ENCODE assay signal across 21 cellular contexts in genomic region chr5:110161162-110161561, GRCh38.
"Had no signal": no experiment of that assay in that cellular context is flagged by ENCODE, and none has a peak within 500 bp of the region (broad histone marks: within the 10 kb centered on the region; RNA-seq: fewer than 3 reads in every experiment).

No MANE protein-coding gene starts in this region.

- H3K9me3 ChIP-seq: heart right ventricle, left ventricle myocardium inferior, pancreas, stomach had no signal

- H3K27ac ChIP-seq: heart right ventricle, left ventricle myocardium inferior, pancreas, stomach had no signal

- H3K4me3 ChIP-seq: heart right ventricle, left ventricle myocardium inferior, pancreas, stomach had no signal

- H3K9me3 Mint-ChIP-seq: activated CD4-positive, alpha-beta T cell treated with anti-CD3 and anti-CD28 coated beads, Interleukin-2, amount 10 ng/mL, durations not matched to agents 24 days and 14 days; activated CD8-positive, alpha-beta T cell treated with anti-CD3 and anti-CD28 coated beads for 36 hours; activated naive CD4-positive, alpha-beta T cell treated with anti-CD3 and anti-CD28 coated beads for 36 hours; activated T-helper 2 cell treated with anti-CD3 and anti-CD28 coated beads, Interferon-gamma antibody, Interleukin-2, Interleukin-4, amounts not matched to agents 10 μg/mL and 5 μg/mL and 100 μg/mL, durations not matched to agents 14 hours and 24 hours and 36 hours; memory B cell; stimulated activated effector memory CD8-positive, alpha-beta T cell treated with anti-CD3 and anti-CD28 coated beads, Interleukin-12 subunit alpha, Interleukin-12 subunit beta, amount 100 ng/mL, for 72 hours; type B pancreatic cell had no signal

- H3K36me3 ChIP-seq: heart right ventricle, left ventricle myocardium inferior, pancreas, stomach had no signal

- ATAC-seq: activated CD8-positive, alpha-beta T cell treated with anti-CD3 and anti-CD28 coated beads for 36 hours; esophagus mucosa; heart right ventricle; pancreas; sciatic nerve; stimulated activated effector memory CD8-positive, alpha-beta T cell treated with anti-CD3 and anti-CD28 coated beads, Interleukin-12 subunit alpha, Interleukin-12 subunit beta, amount 100 ng/mL, for 72 hours had no signal

- H3K27me3 ChIP-seq: heart right ventricle, pancreas, stomach had no signal

- H3K27ac Mint-ChIP-seq: activated CD4-positive, alpha-beta T cell treated with anti-CD3 and anti-CD28 coated beads, Interleukin-2, amount 10 ng/mL, durations not matched to agents 24 days and 14 days; activated CD8-positive, alpha-beta T cell treated with anti-CD3 and anti-CD28 coated beads for 36 hours; activated naive CD4-positive, alpha-beta T cell treated with anti-CD3 and anti-CD28 coated beads for 36 hours; activated T-helper 2 cell treated with anti-CD3 and anti-CD28 coated beads, Interferon-gamma antibody, Interleukin-2, Interleukin-4, amounts not matched to agents 10 μg/mL and 5 μg/mL and 100 μg/mL, durations not matched to agents 14 hours and 24 hours and 36 hours; memory B cell; stimulated activated effector memory CD8-positive, alpha-beta T cell treated with anti-CD3 and anti-CD28 coated beads, Interleukin-12 subunit alpha, Interleukin-12 subunit beta, amount 100 ng/mL, for 72 hours; type B pancreatic cell had no signal

- H3K4me3 Mint-ChIP-seq: activated CD4-positive, alpha-beta T cell treated with anti-CD3 and anti-CD28 coated beads, Interleukin-2, amount 10 ng/mL, durations not matched to agents 24 days and 14 days; activated CD8-positive, alpha-beta T cell treated with anti-CD3 and anti-CD28 coated beads for 36 hours; activated naive CD4-positive, alpha-beta T cell treated with anti-CD3 and anti-CD28 coated beads for 36 hours; memory B cell; stimulated activated effector memory CD8-positive, alpha-beta T cell treated with anti-CD3 and anti-CD28 coated beads, Interleukin-12 subunit alpha, Interleukin-12 subunit beta, amount 100 ng/mL, for 72 hours; type B pancreatic cell had no signal

- H3K4me1 ChIP-seq: heart right ventricle, left ventricle myocardium inferior, pancreas, stomach had no signal

- H3K36me3 Mint-ChIP-seq: memory B cell; stimulated activated effector memory CD8-positive, alpha-beta T cell treated with anti-CD3 and anti-CD28 coated beads, Interleukin-12 subunit alpha, Interleukin-12 subunit beta, amount 100 ng/mL, for 72 hours; type B pancreatic cell had no signal

- DNase-seq: activated CD4-positive, alpha-beta T cell treated with anti-CD3 and anti-CD28 coated beads, Interleukin-2, amount 10 ng/mL, durations not matched to agents 24 days and 14 days; activated CD8-positive, alpha-beta T cell treated with anti-CD3 and anti-CD28 coated beads for 36 hours; activated naive CD4-positive, alpha-beta T cell treated with anti-CD3 and anti-CD28 coated beads for 36 hours; activated T-cell treated with anti-CD3 and anti-CD28 coated beads, Interleukin-2, amount 50 U/mL, for 1 hour; aorta; cerebellar nuclear complex; cortex of kidney; effector CD4-positive, alpha-beta T cell; heart right ventricle; kidney glomerular epithelial cell; left ventricle myocardium inferior; pancreas; stimulated activated CD4-positive, alpha-beta T cell treated with anti-CD3 and anti-CD28 coated beads, Interleukin-4, amount 100 ng/mL, for 24 hours; stomach; T1000 had no signal

- H3K4me1 Mint-ChIP-seq: activated CD4-positive, alpha-beta T cell treated with anti-CD3 and anti-CD28 coated beads, Interleukin-2, amount 10 ng/mL, durations not matched to agents 24 days and 14 days; memory B cell; stimulated activated effector memory CD8-positive, alpha-beta T cell treated with anti-CD3 and anti-CD28 coated beads, Interleukin-12 subunit alpha, Interleukin-12 subunit beta, amount 100 ng/mL, for 72 hours had no signal

- H3K27me3 Mint-ChIP-seq: activated CD4-positive, alpha-beta T cell treated with anti-CD3 and anti-CD28 coated beads, Interleukin-2, amount 10 ng/mL, durations not matched to agents 24 days and 14 days; activated CD8-positive, alpha-beta T cell treated with anti-CD3 and anti-CD28 coated beads for 36 hours; memory B cell; type B pancreatic cell had no signal
